ENCODE assay signal across 8 cellular contexts in the genomic region with DNA sequence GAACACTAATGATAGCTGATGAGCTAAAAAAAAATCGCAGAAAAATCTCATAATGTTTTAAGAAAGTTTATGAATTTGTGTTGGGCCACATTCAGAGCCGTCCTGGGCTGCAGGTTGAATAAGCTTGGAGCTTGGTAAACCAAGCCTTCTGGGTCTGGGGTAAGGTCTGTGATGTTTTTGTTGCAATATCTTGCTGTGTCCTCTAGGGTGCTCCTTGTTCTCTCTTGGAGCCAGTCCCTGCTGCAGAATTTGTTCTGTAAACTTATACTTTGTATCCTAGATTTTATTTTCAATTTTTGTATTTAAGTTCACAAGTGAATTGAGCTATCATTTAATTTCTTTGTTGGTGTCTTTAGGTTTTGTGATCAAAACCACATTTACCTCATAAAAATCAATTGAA.
A peak's percentile ranks its signal among the peaks of the same experiment; 100 is the strongest.
DNase-seq lines count a peak whose midpoint lies in the region; ATAC-seq and TF ChIP-seq lines count a peak whose summit lies in the region.

No MANE protein-coding gene starts in this region.

- H3K27me3 ChIP-seq in PC-3 (ENCODE audit: low read length) (no peaks in the 10 kb centered on the region), uterus (no peaks in the 10 kb centered on the region)

- H4K20me1 ChIP-seq in PC-3 (ENCODE audit: low read length), result no peaks in the 10 kb centered on the region

- H3K4me1 ChIP-seq in PC-3 (ENCODE audit: insufficient read depth, low read length) (no peaks in the 10 kb centered on the region), uterus (no peaks in the 10 kb centered on the region)

- BruUV-seq in PC-3 (replicated peaks; lab: Mats Ljungman, UMichigan), result no TSS peak

- TF ChIP-seq CTCF in GM10266 (IDR thresholded peaks at IDR 0.05; ENCODE audit: control insufficient read depth, insufficient read depth, low read depth, missing control alignments), result peak; percentile 36
- peak; percentile 79 for TF ChIP-seq CTCF in PC-3 (conservative IDR thresholded peaks at IDR 0.05; ENCODE audit: low read depth, low read length)
- no peak for TF ChIP-seq CTCF in uterus (IDR thresholded peaks at IDR 0.05)

- H3K36me3 ChIP-seq in PC-3 (ENCODE audit: low read depth, low read length) (no peaks in the 10 kb centered on the region), uterus (no peaks in the 10 kb centered on the region)

- intact Hi-C loops in PC-3 (cut with micrococcal nuclease) (loop anchor here (5.0 kb wide), 1 partner anchor 59 kb away; no protein-coding TSS in a partner anchor), uterus (cut with DNase I; ENCODE audit: low total_unique reads) (no loop called here)

- H3K9me2 ChIP-seq in PC-3 (replicated peaks; ENCODE audit: low read length), result no peaks in the 10 kb centered on the region

- CTCF ChIA-PET in PC-3 (lab: Charles Lee), result interaction anchor here (0.5 to 1.5 kb wide), 4 partner anchors 27 to 148 kb away, joined by 3 to 6 read pairs (median 4); no protein-coding TSS in a partner anchor

- no peak overlapping the region for H3K9ac ChIP-seq in PC-3 (ENCODE audit: low read length)

- no peak overlapping the region for H3K4me2 ChIP-seq in PC-3 (ENCODE audit: low read length)

- DNase-seq in GM10266 (ENCODE audit: extremely low spot score), result peak; percentile 38
- DNase-seq in HCEC 1CT, result peak; percentile 68
- peak; percentile 58 for DNase-seq in PC-3
- DNase-seq in iris pigment epithelial cell (ENCODE audit: low read depth), result peak; percentile 54
- no peak for DNase-seq in G401 (ENCODE audit: low spot score)
- no peak for DNase-seq in activated CD4-positive, alpha-beta T cell treated with anti-CD3 and anti-CD28 coated beads for 4 hours
- no peak for DNase-seq in NK-92 (lab: John Stamatoyannopoulos, UW; ENCODE audit: unreplicated experiment)
- DNase-seq in uterus, result no peak

- peak; percentile 95 for ATAC-seq in PC-3

- H3F3A ChIP-seq in PC-3 (ENCODE audit: low read length, unreplicated experiment), result no peaks in the 10 kb centered on the region

- H3K27ac ChIP-seq in PC-3 (ENCODE audit: low read length) (no peak overlapping the region), uterus (no peak overlapping the region)

- no peaks in the 10 kb centered on the region for H3K79me2 ChIP-seq in PC-3 (ENCODE audit: low read length)

- H2AFZ ChIP-seq in PC-3 (ENCODE audit: low read length), result no peak overlapping the region

- no peak for TF ChIP-seq POLR2A in uterus (IDR thresholded peaks at IDR 0.05)

- in situ Hi-C loops in G401 (cut with HindIII; ENCODE audit: low sequenced_read_pairs), result no loop called here

- H3K9me3 ChIP-seq in PC-3 (ENCODE audit: low read length) (no peaks in the 10 kb centered on the region), uterus (no peaks in the 10 kb centered on the region)

- POLR2A ChIA-PET in PC-3 (lab: Charles Lee; ENCODE audit: unreplicated experiment), result no interaction called here

- H3K4me3 ChIP-seq in PC-3 (ENCODE audit: low read length) (no peak overlapping the region), uterus (no peak overlapping the region)

Comparison
In these comparisons a context has a peak if more than half of its experiments do, and no peak if none do; other contexts are left out.
1. DNase-seq: peak in GM10266 (single experiment), HCEC 1CT (single experiment), PC-3 (single experiment) and iris pigment epithelial cell (single experiment); none in G401 (single experiment), activated CD4-positive, alpha-beta T cell treated with anti-CD3 and anti-CD28 coated beads for 4 hours (0 of 2), NK-92 (single experiment) and uterus (0 of 2).
2. CTCF ChIP-seq: peak in GM10266 (single experiment) and PC-3 (single experiment); none in uterus (0 of 4).